ENCODE assay signal across 23 cellular contexts in genomic region chr2:10658914-10659257, GRCh38. TPM values are rescaled to one million over a fixed set of nuclear protein-coding genes. Genes with fewer than 3 reads are reported as not detected.
DNase-seq lines count a peak whose midpoint lies in the region; ATAC-seq, FAIRE-seq and TF ChIP-seq lines count a peak whose summit lies in the region.
"Had no signal": no experiment of that assay in that cellular context is flagged by ENCODE, and none has a peak within 500 bp of the region (broad histone marks: within the 10 kb centered on the region; RNA-seq: fewer than 3 reads in every experiment).

No MANE protein-coding gene starts in this region.

- intact Hi-C loops in left ventricle myocardium superior (cut with micrococcal nuclease) = loop anchor here (10.0 kb wide), 1 partner anchor 214 kb away; the partner anchor contains the start of gene ODC1

- H3K9me3 ChIP-seq in HEK293 (ENCODE audit: control insufficient read depth, insufficient read depth, low read depth, low read length) = no peaks in the 10 kb centered on the region
- H3K9me3 ChIP-seq: ascending aorta, esophagus muscularis mucosa, neutrophil, psoas muscle, stomach, tibial nerve had no signal

- no peaks in the 10 kb centered on the region for H3K4me1 ChIP-seq in HEK293 (ENCODE audit: control insufficient read depth, insufficient read depth, low read length)
- H3K4me1 ChIP-seq: ascending aorta, psoas muscle, stomach had no signal

- H3K36me3 ChIP-seq in HEK293 (ENCODE audit: control insufficient read depth in 2 of 2, insufficient read depth in 1 of 2, low read length in 2 of 2) = peaks cover 46 to 70% of the 10 kb centered on the region in 2 experiments

- CTCF ChIA-PET in HEK293 (lab: Yijun Ruan, JAX) = interaction anchor here (0.6 to 1.7 kb wide), 5 partner anchors 9 to 220 kb away, joined by 3 to 6 read pairs (median 4); no protein-coding TSS in a partner anchor

- TF ChIP-seq CTCF in HEK293 (tag by site-specific recombination; IDR thresholded peaks at IDR 0.05) = no peak
- TF ChIP-seq CTCF in epithelial cell of esophagus (IDR thresholded peaks at IDR 0.05; ENCODE audit: insufficient read depth, low read depth, low read length, missing control alignments) = no peak

- no peak for ATAC-seq in left ventricle myocardium superior
- no peak for ATAC-seq in GM18870 (IDR thresholded peaks at IDR 0.05; ENCODE audit: unreplicated experiment)
- ATAC-seq: activated CD4-positive, CD25-positive, alpha-beta regulatory T cell treated with anti-CD3 and anti-CD28 coated beads, Interleukin-2, amount 50 U/mL, for 24 hours; activated naive CD4-positive, alpha-beta T cell treated with anti-CD3 and anti-CD28 coated beads, Interleukin-2, amount 50 U/mL, for 72 hours; GM23338; psoas muscle had no signal

- POLR2A ChIA-PET in HEK293 (lab: Yijun Ruan, JAX) = interaction anchor here (0.7 to 2.5 kb wide), 5 partner anchors 59 to 224 kb away, joined by 5 to 10 read pairs (median 6); partner anchors contain the start of gene ODC1

- H3K4me3 ChIP-seq in HEK293 (ENCODE audit: low read depth, low read length) (no peak overlapping the region), epithelial cell of esophagus (ENCODE audit: low read length) (no peak overlapping the region)
- H3K4me3 ChIP-seq: ascending aorta, esophagus muscularis mucosa, GM23338, psoas muscle, stomach, tibial nerve had no signal

- DNase-seq in RCC 7860 (ENCODE audit: low spot score) = peak; percentile 68
- DNase-seq in epithelial cell of esophagus (ENCODE audit: low read depth) = peak; percentile 17
- peak; percentile 73 for DNase-seq in renal cortical epithelial cell (ENCODE audit: low read depth)
- DNase-seq in GF-D8 (lab: John Stamatoyannopoulos, UW) = no peak
- no peak for DNase-seq in left ventricle myocardium superior
- DNase-seq in activated CD4-positive, alpha-beta T cell treated with anti-CD3 and anti-CD28 coated beads, Interleukin-2, amount 50 U/mL, for 1 hour = no peak
- DNase-seq: activated CD4-positive, alpha-beta memory T cell treated with anti-CD3 and anti-CD28 coated beads, Interleukin-2, amount 10 ng/mL, durations not matched to agents 7 days and 5 days; CD4-positive, alpha-beta T cell; cerebellar nuclear complex; kidney; psoas muscle; stimulated activated CD8-positive, alpha-beta memory T cell treated with anti-CD3 and anti-CD28 coated beads, Interleukin-4, amount 100 ng/mL, for 48 hours; stomach had no signal

- H3K27ac ChIP-seq in HEK293 (ENCODE audit: extremely low read depth, low read depth, low read length) = no peak overlapping the region
- H3K27ac ChIP-seq: ascending aorta, esophagus muscularis mucosa, neutrophil, psoas muscle, stomach, tibial nerve had no signal

- FAIRE-seq in RCC 7860 (lab: Jason Lieb, UNC) = peak; percentile 41
- FAIRE-seq: GM18507, kidney had no signal

TF ChIP-seq in HEK293, 187 proteins besides CTCF, POLR2A, EP300 and RAD21:
- no peak for TF ChIP-seq AEBP2 (tag by site-specific recombination; IDR thresholded peaks at IDR 0.05; ENCODE audit: borderline replicate concordance)
- TF ChIP-seq, protein P1, sequence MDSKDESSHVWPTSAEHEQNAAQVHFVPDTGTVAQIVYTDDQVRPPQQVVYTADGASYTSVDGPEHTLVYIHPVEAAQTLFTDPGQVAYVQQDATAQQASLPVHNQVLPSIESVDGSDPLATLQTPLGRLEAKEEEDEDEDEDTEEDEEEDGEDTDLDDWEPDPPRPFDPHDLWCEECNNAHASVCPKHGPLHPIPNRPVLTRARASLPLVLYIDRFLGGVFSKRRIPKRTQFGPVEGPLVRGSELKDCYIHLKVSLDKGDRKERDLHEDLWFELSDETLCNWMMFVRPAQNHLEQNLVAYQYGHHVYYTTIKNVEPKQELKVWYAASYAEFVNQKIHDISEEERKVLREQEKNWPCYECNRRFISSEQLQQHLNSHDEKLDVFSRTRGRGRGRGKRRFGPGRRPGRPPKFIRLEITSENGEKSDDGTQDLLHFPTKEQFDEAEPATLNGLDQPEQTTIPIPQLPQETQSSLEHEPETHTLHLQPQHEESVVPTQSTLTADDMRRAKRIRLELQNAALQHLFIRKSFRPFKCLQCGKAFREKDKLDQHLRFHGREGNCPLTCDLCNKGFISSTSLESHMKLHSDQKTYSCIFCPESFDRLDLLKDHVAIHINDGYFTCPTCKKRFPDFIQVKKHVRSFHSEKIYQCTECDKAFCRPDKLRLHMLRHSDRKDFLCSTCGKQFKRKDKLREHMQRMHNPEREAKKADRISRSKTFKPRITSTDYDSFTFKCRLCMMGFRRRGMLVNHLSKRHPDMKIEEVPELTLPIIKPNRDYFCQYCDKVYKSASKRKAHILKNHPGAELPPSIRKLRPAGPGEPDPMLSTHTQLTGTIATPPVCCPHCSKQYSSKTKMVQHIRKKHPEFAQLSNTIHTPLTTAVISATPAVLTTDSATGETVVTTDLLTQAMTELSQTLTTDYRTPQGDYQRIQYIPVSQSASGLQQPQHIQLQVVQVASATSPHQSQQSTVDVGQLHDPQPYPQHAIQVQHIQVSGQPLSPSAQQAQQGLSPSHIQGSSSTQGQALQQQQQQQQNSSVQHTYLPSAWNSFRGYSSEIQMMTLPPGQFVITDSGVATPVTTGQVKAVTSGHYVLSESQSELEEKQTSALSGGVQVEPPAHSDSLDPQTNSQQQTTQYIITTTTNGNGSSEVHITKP (tag by site-specific recombination; IDR thresholded peaks at IDR 0.05) = peak; percentile 73
- TF ChIP-seq ZNF146 (tag by site-specific recombination; IDR thresholded peaks at IDR 0.05) = no peak

RNA-seq across cellular contexts. Expression of gene NOL10, which starts 30.9 kb away (rescaled TPM):
- total RNA-seq in renal cortical epithelial cell (37.9 and 38.3 TPM in 2 replicates), left ventricle myocardium superior (19.1 TPM)

Comparison
In these comparisons a context has a peak if more than half of its experiments do, and no peak if none do; other contexts are left out.
1. DNase-seq: peak in RCC 7860 (single experiment), epithelial cell of esophagus (single experiment) and renal cortical epithelial cell (single experiment); none in GF-D8 (single experiment), left ventricle myocardium superior (single experiment) and activated CD4-positive, alpha-beta T cell treated with anti-CD3 and anti-CD28 coated beads, Interleukin-2, amount 50 U/mL, for 1 hour (single experiment).